In genomic region chr3:142976621-142977398, GRCh38 we compare ENCODE assay signal across 1 cellular context.
TF ChIP-seq lines count a peak whose summit lies in the region.

No MANE protein-coding gene starts in this region.

TF ChIP-seq in HepG2, 621 proteins besides CTCF, POLR2A, EP300 and RAD21 (continued from another document and continues in another):
- TF ChIP-seq E2F5 (CRISPR knock-in tag; conservative IDR thresholded peaks at IDR 0.05) (no peak), ATAD3A (CRISPR knock-in tag; IDR thresholded peaks at IDR 0.05) (no peak), ZNF276 (CRISPR knock-in tag; IDR thresholded peaks at IDR 0.05; ENCODE audit: low read depth) (no peak), ZNF772 (CRISPR knock-in tag; IDR thresholded peaks at IDR 0.05) (no peak), THRA (CRISPR knock-in tag; IDR thresholded peaks at IDR 0.05; ENCODE audit: borderline replicate concordance) (peak; percentile 41; the same call in 1 of the 2 replicates), CCDC6 (CRISPR knock-in tag; IDR thresholded peaks at IDR 0.05) (0 out of 2 replicates have a peak, but pooled peaks have one; percentile 26), ATF7 (IDR thresholded peaks at IDR 0.05) (no peak), ATF7 (CRISPR knock-in tag; IDR thresholded peaks at IDR 0.05) (peak; percentile 90), MIER3 (CRISPR knock-in tag; IDR thresholded peaks at IDR 0.05; ENCODE audit: borderline replicate concordance) (peak; percentile 46; the same call in 1 of the 2 replicates), ZNF414 (CRISPR knock-in tag; IDR thresholded peaks at IDR 0.05) (no peak), ZNF816 (CRISPR knock-in tag; IDR thresholded peaks at IDR 0.05; ENCODE audit: borderline replicate concordance) (no peak), RARA (CRISPR knock-in tag; IDR thresholded peaks at IDR 0.05) (peak; percentile 67), PITX1 (CRISPR knock-in tag; IDR thresholded peaks at IDR 0.05) (no peak), POLR2G (IDR thresholded peaks at IDR 0.05; ENCODE audit: low read depth, low read length) (no peak), ZBTB33 (CRISPR knock-in tag; IDR thresholded peaks at IDR 0.05) (no peak; the same call in 1 of the 2 replicates), CENPX (CRISPR knock-in tag; IDR thresholded peaks at IDR 0.05) (no peak), TFDP2 (CRISPR knock-in tag; IDR thresholded peaks at IDR 0.05) (peak; percentile 33; the same call in 1 of the 2 replicates), ZNF513 (CRISPR knock-in tag; conservative IDR thresholded peaks at IDR 0.05) (no peak), RFX5 (IDR thresholded peaks at IDR 0.05; ENCODE audit: low read depth, low read length) (no peak), KLF15 (CRISPR knock-in tag; IDR thresholded peaks at IDR 0.05; ENCODE audit: borderline replicate concordance) (no peak), ZNF230 (CRISPR knock-in tag; IDR thresholded peaks at IDR 0.05) (no peak), GLMP (CRISPR knock-in tag; IDR thresholded peaks at IDR 0.05; ENCODE audit: borderline replicate concordance) (no peak), NFE2L2 (IDR thresholded peaks at IDR 0.05; ENCODE audit: low read length) (peak; percentile 63; the same call in 1 of the 2 replicates), DRAP1 (CRISPR knock-in tag; IDR thresholded peaks at IDR 0.05) (peak; percentile 37; the same call in 1 of the 2 replicates), UBTF (CRISPR knock-in tag; IDR thresholded peaks at IDR 0.05) (peak; percentile 43; the same call in 1 of the 2 replicates), SP5 (CRISPR knock-in tag; IDR thresholded peaks at IDR 0.05; ENCODE audit: borderline replicate concordance, low read depth) (no peak), ZNF136 (CRISPR knock-in tag; IDR thresholded peaks at IDR 0.05; ENCODE audit: low read depth) (peak; percentile 66; the same call in 1 of the 2 replicates), ZBTB39 (CRISPR knock-in tag; IDR thresholded peaks at IDR 0.05) (no peak), SMC3 (IDR thresholded peaks at IDR 0.05; ENCODE audit: low read length) (no peak), AGO1 (IDR thresholded peaks at IDR 0.05; ENCODE audit: low read depth, low read length, poor library complexity, severe bottlenecking) (no peak), BRD4 (CRISPR knock-in tag; IDR thresholded peaks at IDR 0.05) (no peak), ZBTB46 (CRISPR knock-in tag; IDR thresholded peaks at IDR 0.05; ENCODE audit: borderline replicate concordance) (0 out of 2 replicates have a peak, but pooled peaks have one; percentile 41), FOXP1 (IDR thresholded peaks at IDR 0.05) (no peak), FOXP1 (CRISPR knock-in tag; IDR thresholded peaks at IDR 0.05) (peak; percentile 45), MIER2 (CRISPR knock-in tag; IDR thresholded peaks at IDR 0.05) (no peak), PHF8 (CRISPR knock-in tag; IDR thresholded peaks at IDR 0.05) (peak; percentile 42; the same call in 1 of the 2 replicates)
